ENCODE assay signal across 10 cellular contexts in the genomic region with DNA sequence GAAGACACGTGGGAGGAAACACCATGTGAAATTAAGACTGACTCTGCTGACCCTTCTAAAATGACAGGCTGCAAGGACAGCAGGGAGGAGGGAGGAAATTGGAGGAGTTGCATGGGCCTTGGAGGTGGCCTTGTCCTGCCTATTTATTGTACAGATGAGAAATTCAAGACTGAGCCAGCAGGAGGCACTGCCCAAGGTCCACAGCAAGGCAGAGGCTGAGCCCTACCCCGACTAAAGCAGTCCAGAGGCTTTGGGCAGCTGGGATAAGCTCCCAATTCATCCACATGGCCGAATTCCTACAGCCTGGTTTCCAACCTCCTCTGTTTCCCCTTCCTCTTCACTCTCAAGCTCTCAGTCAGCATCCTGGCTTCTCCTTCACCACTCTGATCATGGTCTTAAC.
DNase-seq lines count a peak whose midpoint lies in the region; ATAC-seq and TF ChIP-seq lines count a peak whose summit lies in the region.
"Had no signal": no experiment of that assay in that cellular context is flagged by ENCODE, and none has a peak within 500 bp of the region (broad histone marks: within the 10 kb centered on the region; RNA-seq: fewer than 3 reads in every experiment).

No MANE protein-coding gene starts in this region.

- 0 out of 2 replicates have a peak, but pooled peaks have one; percentile 12 for TF ChIP-seq CTCF in HEK293 (tag by site-specific recombination; IDR thresholded peaks at IDR 0.05)

- H3K27ac ChIP-seq in HEK293 (ENCODE audit: extremely low read depth, low read depth, low read length) (no peak overlapping the region), caudate nucleus (ENCODE audit: low read depth, low read length) (no peak overlapping the region)

- H3K4me1 ChIP-seq in HEK293 (ENCODE audit: control insufficient read depth, insufficient read depth, low read length): no peaks in the 10 kb centered on the region

- ATAC-seq in left colon: peak; percentile 91
- ATAC-seq in HG02642 (IDR thresholded peaks at IDR 0.05; ENCODE audit: poor library complexity, unreplicated experiment): no peak

- intact Hi-C loops in left colon (cut with DNase I, micrococcal nuclease): no loop called here

- POLR2A ChIA-PET in HEK293 (lab: Yijun Ruan, JAX): no interaction called here

- H3K36me3 Mint-ChIP-seq in activated naive CD8-positive, alpha-beta T cell treated with anti-CD3 and anti-CD28 coated beads for 36 hours: no peaks in the 10 kb centered on the region

- H3K27me3 Mint-ChIP-seq in activated naive CD8-positive, alpha-beta T cell treated with anti-CD3 and anti-CD28 coated beads for 36 hours: no peaks in the 10 kb centered on the region
- H3K27me3 Mint-ChIP-seq: stimulated activated naive CD8-positive, alpha-beta T cell treated with anti-CD3 and anti-CD28 coated beads, Interleukin-15, Interleukin-2, amounts not matched to agents 100 ng/mL and 50 ng/mL, for 24 hours had no signal

- H3K4me3 Mint-ChIP-seq in activated naive CD8-positive, alpha-beta T cell treated with anti-CD3 and anti-CD28 coated beads for 36 hours: no peak overlapping the region
- H3K4me3 Mint-ChIP-seq: stimulated activated naive CD8-positive, alpha-beta T cell treated with anti-CD3 and anti-CD28 coated beads, Interleukin-15, Interleukin-2, amounts not matched to agents 100 ng/mL and 50 ng/mL, for 24 hours had no signal

- H3K4me3 ChIP-seq in HEK293 (ENCODE audit: low read depth, low read length): no peak overlapping the region

- peak overlapping the region; percentile 9 for H3K27ac Mint-ChIP-seq in activated naive CD8-positive, alpha-beta T cell treated with anti-CD3 and anti-CD28 coated beads for 36 hours
- H3K27ac Mint-ChIP-seq: stimulated activated naive CD8-positive, alpha-beta T cell treated with anti-CD3 and anti-CD28 coated beads, Interleukin-15, Interleukin-2, amounts not matched to agents 100 ng/mL and 50 ng/mL, for 24 hours had no signal

- DNase-seq in CD1c-positive myeloid dendritic cell (ENCODE audit: extremely low spot score) (peak; percentile 33), left colon (peak in 1 of 2 donors; percentile 57), globus pallidus (ENCODE audit: low spot score) (no peak), T1000 (lab: John Stamatoyannopoulos, UW) (no peak), caudate nucleus (lab: John Stamatoyannopoulos, UW) (no peak)
- DNase-seq in activated naive CD8-positive, alpha-beta T cell treated with anti-CD3 and anti-CD28 coated beads for 36 hours: peak; percentile 7
- DNase-seq: NCI-H1105 treated with DMSO at 0.1 percent for 48 hours had no signal

- CTCF ChIA-PET in HEK293 (lab: Yijun Ruan, JAX): interaction anchor here (0.6 to 1.7 kb wide), 5 partner anchors 56 to 548 kb away, joined by 3 to 6 read pairs (median 4); no protein-coding TSS in a partner anchor

- no peaks in the 10 kb centered on the region for H3K4me1 Mint-ChIP-seq in activated naive CD8-positive, alpha-beta T cell treated with anti-CD3 and anti-CD28 coated beads for 36 hours

- H3K36me3 ChIP-seq in HEK293 (ENCODE audit: control insufficient read depth in 2 of 2, insufficient read depth in 1 of 2, low read length in 2 of 2): no peaks in the 10 kb centered on the region

- no peaks in the 10 kb centered on the region for H3K9me3 ChIP-seq in HEK293 (ENCODE audit: control insufficient read depth, insufficient read depth, low read depth, low read length)

- no peaks in the 10 kb centered on the region for H3K9me3 Mint-ChIP-seq in activated naive CD8-positive, alpha-beta T cell treated with anti-CD3 and anti-CD28 coated beads for 36 hours
- H3K9me3 Mint-ChIP-seq: stimulated activated naive CD8-positive, alpha-beta T cell treated with anti-CD3 and anti-CD28 coated beads, Interleukin-15, Interleukin-2, amounts not matched to agents 100 ng/mL and 50 ng/mL, for 24 hours had no signal

TF ChIP-seq in HEK293, 187 proteins besides CTCF, POLR2A, EP300 and RAD21:
- TF ChIP-seq, protein P1, sequence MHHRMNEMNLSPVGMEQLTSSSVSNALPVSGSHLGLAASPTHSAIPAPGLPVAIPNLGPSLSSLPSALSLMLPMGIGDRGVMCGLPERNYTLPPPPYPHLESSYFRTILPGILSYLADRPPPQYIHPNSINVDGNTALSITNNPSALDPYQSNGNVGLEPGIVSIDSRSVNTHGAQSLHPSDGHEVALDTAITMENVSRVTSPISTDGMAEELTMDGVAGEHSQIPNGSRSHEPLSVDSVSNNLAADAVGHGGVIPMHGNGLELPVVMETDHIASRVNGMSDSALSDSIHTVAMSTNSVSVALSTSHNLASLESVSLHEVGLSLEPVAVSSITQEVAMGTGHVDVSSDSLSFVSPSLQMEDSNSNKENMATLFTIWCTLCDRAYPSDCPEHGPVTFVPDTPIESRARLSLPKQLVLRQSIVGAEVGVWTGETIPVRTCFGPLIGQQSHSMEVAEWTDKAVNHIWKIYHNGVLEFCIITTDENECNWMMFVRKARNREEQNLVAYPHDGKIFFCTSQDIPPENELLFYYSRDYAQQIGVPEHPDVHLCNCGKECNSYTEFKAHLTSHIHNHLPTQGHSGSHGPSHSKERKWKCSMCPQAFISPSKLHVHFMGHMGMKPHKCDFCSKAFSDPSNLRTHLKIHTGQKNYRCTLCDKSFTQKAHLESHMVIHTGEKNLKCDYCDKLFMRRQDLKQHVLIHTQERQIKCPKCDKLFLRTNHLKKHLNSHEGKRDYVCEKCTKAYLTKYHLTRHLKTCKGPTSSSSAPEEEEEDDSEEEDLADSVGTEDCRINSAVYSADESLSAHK (tag by site-specific recombination; IDR thresholded peaks at IDR 0.05): no peak
- TF ChIP-seq ZNF785 (tag by site-specific recombination; IDR thresholded peaks at IDR 0.05) (0 out of 2 replicates have a peak, but pooled peaks have one; percentile 44), ZFHX2 (tag by site-specific recombination; conservative IDR thresholded peaks at IDR 0.05) (peak; percentile 45; the same call in 1 of the 2 replicates)

Comparison
In these comparisons a context has a peak if more than half of its experiments do, and no peak if none do; other contexts are left out.
1. DNase-seq: peak in CD1c-positive myeloid dendritic cell (single experiment) and activated naive CD8-positive, alpha-beta T cell treated with anti-CD3 and anti-CD28 coated beads for 36 hours (single experiment); none in globus pallidus (single experiment), T1000 (single experiment) and caudate nucleus (0 of 61).